Comparison of ENCODE assay signal across 19 cellular contexts in genomic region chr5:123269851-123270250, GRCh38.
DNase-seq lines count a peak whose midpoint lies in the region; ATAC-seq and TF ChIP-seq lines count a peak whose summit lies in the region.
"Had no signal": no experiment of that assay in that cellular context is flagged by ENCODE, and none has a peak within 500 bp of the region (broad histone marks: within the 10 kb centered on the region; RNA-seq: fewer than 3 reads in every experiment).

No MANE protein-coding gene starts in this region.

- DNase-seq in PC-9 (no peak), mesothelial cell of epicardium (ENCODE audit: low spot score in 2 of 2, unreplicated experiment in 2 of 2) (no peak), HAP-1 (ENCODE audit: low spot score in 2 of 2) (no peak), inferior parietal cortex (ENCODE audit: extremely low spot score) (no peak)
- DNase-seq in stimulated activated effector memory CD8-positive, alpha-beta T cell treated with anti-CD3 and anti-CD28 coated beads, Interleukin-12 subunit alpha, Interleukin-12 subunit beta, amount 100 ng/mL, for 72 hours (ENCODE audit: low spot score in 2 of 2), result no peak
- DNase-seq in activated CD4-positive, alpha-beta T cell treated with anti-CD3 and anti-CD28 coated beads, Interleukin-2, amount 50 U/mL, for 48 hours, result no peak
- DNase-seq: ACHN; BE2C; C1 segment of cervical spinal cord; CD4-positive, CD25-positive, alpha-beta regulatory T cell; CD8-positive, alpha-beta memory T cell; COR-L47; DMS 273 treated with DMSO at 0.1 percent for 48 hours; DMS53; DND-41; EL; HCEC 1CT had no signal

- H3K27ac ChIP-seq in PC-9, result no peak overlapping the region

- no peaks in the 10 kb centered on the region for H3K9me3 ChIP-seq in PC-9 (ENCODE audit: insufficient read depth, low read depth)
- H3K9me3 ChIP-seq in HAP-1, result no peaks in the 10 kb centered on the region
- H3K9me3 ChIP-seq: BE2C had no signal

- POLR2A ChIA-PET in PC-9 (lab: Charles Lee; ENCODE audit: unreplicated experiment), result no interaction called here

- H3K27ac Mint-ChIP-seq in mesothelial cell of epicardium, result peak overlapping the region; percentile 15
- H3K27ac Mint-ChIP-seq in stimulated activated effector memory CD8-positive, alpha-beta T cell treated with anti-CD3 and anti-CD28 coated beads, Interleukin-12 subunit alpha, Interleukin-12 subunit beta, amount 100 ng/mL, for 72 hours, result no peak overlapping the region
- H3K27ac Mint-ChIP-seq: CD4-positive, CD25-positive, alpha-beta regulatory T cell; CD8-positive, alpha-beta memory T cell had no signal

- CTCF ChIA-PET in PC-9 (lab: Charles Lee), result no interaction called here

- no peaks in the 10 kb centered on the region for H3K36me3 Mint-ChIP-seq in mesothelial cell of epicardium
- no peaks in the 10 kb centered on the region for H3K36me3 Mint-ChIP-seq in stimulated activated effector memory CD8-positive, alpha-beta T cell treated with anti-CD3 and anti-CD28 coated beads, Interleukin-12 subunit alpha, Interleukin-12 subunit beta, amount 100 ng/mL, for 72 hours
- H3K36me3 Mint-ChIP-seq: CD4-positive, CD25-positive, alpha-beta regulatory T cell; CD8-positive, alpha-beta memory T cell had no signal

- H3K9me3 Mint-ChIP-seq in mesothelial cell of epicardium, result no peaks in the 10 kb centered on the region
- H3K9me3 Mint-ChIP-seq in stimulated activated effector memory CD8-positive, alpha-beta T cell treated with anti-CD3 and anti-CD28 coated beads, Interleukin-12 subunit alpha, Interleukin-12 subunit beta, amount 100 ng/mL, for 72 hours, result no peaks in the 10 kb centered on the region
- H3K9me3 Mint-ChIP-seq: CD8-positive, alpha-beta memory T cell had no signal

- TF ChIP-seq CTCF in PC-9 (conservative IDR thresholded peaks at IDR 0.05), result no peak
- no peak for TF ChIP-seq CTCF in mesothelial cell of epicardium (IDR thresholded peaks at IDR 0.05; ENCODE audit: unreplicated experiment)

- peaks cover 16% of the 10 kb centered on the region for H3K4me1 Mint-ChIP-seq in mesothelial cell of epicardium
- no peaks in the 10 kb centered on the region for H3K4me1 Mint-ChIP-seq in stimulated activated effector memory CD8-positive, alpha-beta T cell treated with anti-CD3 and anti-CD28 coated beads, Interleukin-12 subunit alpha, Interleukin-12 subunit beta, amount 100 ng/mL, for 72 hours
- H3K4me1 Mint-ChIP-seq: CD4-positive, CD25-positive, alpha-beta regulatory T cell; CD8-positive, alpha-beta memory T cell had no signal

- intact Hi-C loops in PC-9 (cut with micrococcal nuclease; ENCODE audit: unreplicated experiment), result no loop called here

- peak; percentile 35 for ATAC-seq in stimulated activated effector memory CD8-positive, alpha-beta T cell treated with anti-CD3 and anti-CD28 coated beads, Interleukin-12 subunit alpha, Interleukin-12 subunit beta, amount 100 ng/mL, for 72 hours
- no peak for ATAC-seq in GM18909 (IDR thresholded peaks at IDR 0.05; ENCODE audit: poor library complexity, unreplicated experiment)
- ATAC-seq: GM12878 had no signal

- no peaks in the 10 kb centered on the region for H3K9me2 ChIP-seq in PC-9 (ENCODE audit: insufficient read depth)

- no peak overlapping the region for H3K4me2 ChIP-seq in PC-9

- in situ Hi-C loops in HAP-1 (cut with MboI; ENCODE audit: low sequenced_read_pairs), result no loop called here

- peak overlapping the region; percentile 55; the same call in 1 of the 2 replicates for H2AFZ ChIP-seq in PC-9

- no peaks in the 10 kb centered on the region for H4K20me1 ChIP-seq in PC-9 (ENCODE audit: insufficient read depth)

- no peak overlapping the region for H3K4me3 Mint-ChIP-seq in mesothelial cell of epicardium
- H3K4me3 Mint-ChIP-seq in stimulated activated effector memory CD8-positive, alpha-beta T cell treated with anti-CD3 and anti-CD28 coated beads, Interleukin-12 subunit alpha, Interleukin-12 subunit beta, amount 100 ng/mL, for 72 hours, result no peak overlapping the region
- H3K4me3 Mint-ChIP-seq: CD4-positive, CD25-positive, alpha-beta regulatory T cell; CD8-positive, alpha-beta memory T cell had no signal

- no peak overlapping the region for H3K4me3 ChIP-seq in PC-9
- H3K4me3 ChIP-seq in HAP-1, result no peak overlapping the region
- H3K4me3 ChIP-seq: GM12878 had no signal

- no peaks in the 10 kb centered on the region for H3K79me2 ChIP-seq in PC-9 (ENCODE audit: low read depth)

- no TSS peak for BruUV-seq in PC-9 (replicated peaks; lab: Mats Ljungman, UMichigan)

- no peaks in the 10 kb centered on the region for H3K4me1 ChIP-seq in PC-9 (replicated peaks; ENCODE audit: insufficient read depth)
- H3K4me1 ChIP-seq in HAP-1, result no peaks in the 10 kb centered on the region
- H3K4me1 ChIP-seq: BE2C had no signal

- no peaks in the 10 kb centered on the region for H3F3A ChIP-seq in PC-9 (ENCODE audit: insufficient read depth, low read depth)

- H3K27me3 ChIP-seq in PC-9 (ENCODE audit: insufficient read depth, low read depth) (no peaks in the 10 kb centered on the region), HAP-1 (ENCODE audit: low read depth) (no peaks in the 10 kb centered on the region)

- H3K36me3 ChIP-seq in PC-9 (ENCODE audit: low read depth), result no peaks in the 10 kb centered on the region
- no peaks in the 10 kb centered on the region for H3K36me3 ChIP-seq in HAP-1 (replicated peaks)
- H3K36me3 ChIP-seq: BE2C had no signal

- no peaks in the 10 kb centered on the region for H3K27me3 Mint-ChIP-seq in mesothelial cell of epicardium (ENCODE audit: low read depth)
- H3K27me3 Mint-ChIP-seq: CD8-positive, alpha-beta memory T cell had no signal
